In genomic region chr13:70905035-70905434, GRCh38 we compare ENCODE assay signal across 2 cellular contexts.
A peak's percentile ranks its signal among the peaks of the same experiment; 100 is the strongest.
TF ChIP-seq lines count a peak whose summit lies in the region.

No MANE protein-coding gene starts in this region.

TF ChIP-seq in SK-N-SH treated with all-trans-retinoic acid at 6 μM for 48 hours, 23 proteins besides CTCF, POLR2A, EP300 and RAD21 (continued from another document):
- TF ChIP-seq POU6F1 (CRISPR knock-in tag; IDR thresholded peaks at IDR 0.05; ENCODE audit: borderline replicate concordance, low read depth): no peak; the same call in 1 of the 2 replicates
- TF ChIP-seq RARB (CRISPR knock-in tag; IDR thresholded peaks at IDR 0.05): no peak
- 0 out of 2 replicates have a peak, but pooled peaks have one; percentile 17 for TF ChIP-seq PATZ1 (CRISPR knock-in tag; IDR thresholded peaks at IDR 0.05; ENCODE audit: borderline replicate concordance)
- no peak for TF ChIP-seq TCF4 (CRISPR knock-in tag; IDR thresholded peaks at IDR 0.05; ENCODE audit: borderline replicate concordance)
- TF ChIP-seq TOX (CRISPR knock-in tag; IDR thresholded peaks at IDR 0.05; ENCODE audit: borderline replicate concordance): no peak
- TF ChIP-seq ZFP3 (CRISPR knock-in tag; IDR thresholded peaks at IDR 0.05): no peak
- TF ChIP-seq TSHZ2 (CRISPR knock-in tag; IDR thresholded peaks at IDR 0.05): no peak
- TF ChIP-seq ZNF70 (CRISPR knock-in tag; IDR thresholded peaks at IDR 0.05): no peak
- TF ChIP-seq PPARA (CRISPR knock-in tag; IDR thresholded peaks at IDR 0.05; ENCODE audit: borderline replicate concordance): no peak
- TF ChIP-seq CSDC2 (CRISPR knock-in tag; IDR thresholded peaks at IDR 0.05): no peak
- TF ChIP-seq BACH2 (CRISPR knock-in tag; IDR thresholded peaks at IDR 0.05; ENCODE audit: borderline replicate concordance): no peak
- no peak for TF ChIP-seq ZC3H10 (CRISPR knock-in tag; IDR thresholded peaks at IDR 0.05)
- TF ChIP-seq ZNF8 (CRISPR knock-in tag; IDR thresholded peaks at IDR 0.05): no peak
- no peak for TF ChIP-seq ESRRG (CRISPR knock-in tag; IDR thresholded peaks at IDR 0.05)
- TF ChIP-seq ZFP30 (CRISPR knock-in tag; IDR thresholded peaks at IDR 0.05): peak; percentile 61
- TF ChIP-seq SNAI2 (CRISPR knock-in tag; IDR thresholded peaks at IDR 0.05): no peak
- no peak for TF ChIP-seq ZNF565 (CRISPR knock-in tag; conservative IDR thresholded peaks at IDR 0.05; ENCODE audit: low read depth)
- TF ChIP-seq OSR1 (CRISPR knock-in tag; IDR thresholded peaks at IDR 0.05): no peak
- no peak for TF ChIP-seq CSRNP3 (CRISPR knock-in tag; IDR thresholded peaks at IDR 0.05)
- TF ChIP-seq CREB5 (CRISPR knock-in tag; IDR thresholded peaks at IDR 0.05; ENCODE audit: low read depth): no peak
- peak; percentile 92 for TF ChIP-seq ISL1 (CRISPR knock-in tag; IDR thresholded peaks at IDR 0.05)
- TF ChIP-seq GLIS3 (CRISPR knock-in tag; IDR thresholded peaks at IDR 0.05): no peak

TF ChIP-seq in SK-N-SH, 30 proteins besides CTCF, POLR2A, EP300 and RAD21 (continued from another document):
- TF ChIP-seq PBX3 (IDR thresholded peaks at IDR 0.05): no peak
- TF ChIP-seq JUND (IDR thresholded peaks at IDR 0.05): no peak
- TF ChIP-seq TAF1 (IDR thresholded peaks at IDR 0.05; ENCODE audit: borderline replicate concordance, low read depth, low read length): no peak
- TF ChIP-seq RXRA (IDR thresholded peaks at IDR 0.05; ENCODE audit: borderline replicate concordance, low read depth): no peak
- no peak for TF ChIP-seq NFIC (IDR thresholded peaks at IDR 0.05; ENCODE audit: borderline replicate concordance)
- no peak for TF ChIP-seq REST (IDR thresholded peaks at IDR 0.05; ENCODE audit: low read depth, low read length)
- no peak for TF ChIP-seq TEAD4 (IDR thresholded peaks at IDR 0.05; ENCODE audit: borderline replicate concordance, insufficient read depth)
- TF ChIP-seq ZBTB33 (IDR thresholded peaks at IDR 0.05; ENCODE audit: borderline replicate concordance, low read depth): no peak
- TF ChIP-seq FOXJ3 (CRISPR knock-in tag; IDR thresholded peaks at IDR 0.05): no peak
- no peak for TF ChIP-seq MAX (IDR thresholded peaks at IDR 0.05; ENCODE audit: low read depth)
- no peak for TF ChIP-seq EZH2phosphoT487 (IDR thresholded peaks at IDR 0.05; ENCODE audit: borderline replicate concordance, low read depth)
- TF ChIP-seq USF2 (IDR thresholded peaks at IDR 0.05; ENCODE audit: borderline replicate concordance, low read depth, low read length): no peak
- no peak for TF ChIP-seq FOXM1 (IDR thresholded peaks at IDR 0.05; ENCODE audit: low read depth)
- TF ChIP-seq MXI1 (IDR thresholded peaks at IDR 0.05; ENCODE audit: low read depth, low read length): no peak
- no peak for TF ChIP-seq TCF12 (IDR thresholded peaks at IDR 0.05)
- TF ChIP-seq POLR2AphosphoS5 (IDR thresholded peaks at IDR 0.05; ENCODE audit: low read depth, low read length): no peak
- no peak for TF ChIP-seq FOSL2 (IDR thresholded peaks at IDR 0.05; ENCODE audit: borderline replicate concordance, low read depth)
- no peak for TF ChIP-seq SIN3A (IDR thresholded peaks at IDR 0.05; ENCODE audit: borderline replicate concordance, low read depth, low read length)
